Comparison of ENCODE assay signal across 9 cellular contexts in genomic region chr2:26355038-26355995, GRCh38. TPM values are rescaled to one million over a fixed set of nuclear protein-coding genes. Genes with fewer than 3 reads are reported as not detected.
DNase-seq lines count a peak whose midpoint lies in the region; TF ChIP-seq lines count a peak whose summit lies in the region.
"Had no signal": no experiment of that assay in that cellular context is flagged by ENCODE, and none has a peak within 500 bp of the region (broad histone marks: within the 10 kb centered on the region; RNA-seq: fewer than 3 reads in every experiment).

No MANE protein-coding gene starts in this region.

- H3K27me3 Mint-ChIP-seq in activated naive CD4-positive, alpha-beta T cell treated with anti-CD3 and anti-CD28 coated beads, Interleukin-2, amount 50 U/mL, for 24 hours = no peaks in the 10 kb centered on the region
- no peaks in the 10 kb centered on the region for H3K27me3 Mint-ChIP-seq in activated naive CD4-positive, alpha-beta T cell treated with anti-CD3 and anti-CD28 coated beads for 36 hours (ENCODE audit: low read depth)
- no peaks in the 10 kb centered on the region for H3K27me3 Mint-ChIP-seq in CD14-positive monocyte (ENCODE audit: low read depth in 3 of 3)

- H3K79me2 ChIP-seq in fibroblast of lung (ENCODE audit: control insufficient read depth, insufficient read depth, low read length) = peaks cover 46% of the 10 kb centered on the region

- peaks cover 12% of the 10 kb centered on the region for H3K36me3 Mint-ChIP-seq in activated naive CD4-positive, alpha-beta T cell treated with anti-CD3 and anti-CD28 coated beads, Interleukin-2, amount 50 U/mL, for 24 hours
- H3K36me3 Mint-ChIP-seq in activated naive CD4-positive, alpha-beta T cell treated with anti-CD3 and anti-CD28 coated beads for 36 hours (ENCODE audit: low read depth) = peaks cover 16% of the 10 kb centered on the region
- H3K36me3 Mint-ChIP-seq in CD14-positive monocyte = peaks cover 11 to 18% of the 10 kb centered on the region in 2 donors

- peak overlapping the region; percentile 23 for H3K4me3 Mint-ChIP-seq in activated naive CD4-positive, alpha-beta T cell treated with anti-CD3 and anti-CD28 coated beads, Interleukin-2, amount 50 U/mL, for 24 hours
- no peak overlapping the region for H3K4me3 Mint-ChIP-seq in activated naive CD4-positive, alpha-beta T cell treated with anti-CD3 and anti-CD28 coated beads for 36 hours
- no peak overlapping the region for H3K4me3 Mint-ChIP-seq in CD14-positive monocyte

- H3K4me1 Mint-ChIP-seq in activated naive CD4-positive, alpha-beta T cell treated with anti-CD3 and anti-CD28 coated beads, Interleukin-2, amount 50 U/mL, for 24 hours = peaks cover 84% of the 10 kb centered on the region
- H3K4me1 Mint-ChIP-seq in activated naive CD4-positive, alpha-beta T cell treated with anti-CD3 and anti-CD28 coated beads for 36 hours (ENCODE audit: low read depth) = peaks cover 62% of the 10 kb centered on the region
- peaks cover 3% of the 10 kb centered on the region for H3K4me1 Mint-ChIP-seq in CD14-positive monocyte

- peak overlapping the region; percentile 73 for H3K27ac Mint-ChIP-seq in activated naive CD4-positive, alpha-beta T cell treated with anti-CD3 and anti-CD28 coated beads, Interleukin-2, amount 50 U/mL, for 24 hours
- H3K27ac Mint-ChIP-seq in activated naive CD4-positive, alpha-beta T cell treated with anti-CD3 and anti-CD28 coated beads for 36 hours = no peak overlapping the region
- H3K27ac Mint-ChIP-seq in CD14-positive monocyte = peak overlapping the region in 1 of 7 donors; percentile 12

- TF ChIP-seq CTCF in fibroblast of lung (conservative IDR thresholded peaks at IDR 0.05 in 1 of 2, IDR thresholded peaks at IDR 0.05 in 1 of 2; ENCODE audit: low read depth in 1 of 2, low read length in 2 of 2) = no peak
- TF ChIP-seq CTCF in CD14-positive monocyte (IDR thresholded peaks at IDR 0.05) = no peak

- H4K20me1 ChIP-seq in fibroblast of lung (ENCODE audit: control insufficient read depth, extremely low read depth, insufficient read depth, low read length) = no peaks in the 10 kb centered on the region

- DNase-seq in activated naive CD4-positive, alpha-beta T cell treated with anti-CD3 and anti-CD28 coated beads for 36 hours = no peak
- DNase-seq in fibroblast of lung (ENCODE audit: low read depth in 2 of 2) (peak; percentile 94 to 99), superior temporal gyrus (ENCODE audit: extremely low spot score) (peak; percentile 55), CD14-positive monocyte (ENCODE audit: low spot score) (no peak), NCI-H2081 (lab: John Stamatoyannopoulos, UW) (no peak), C1 segment of cervical spinal cord (lab: John Stamatoyannopoulos, UW) (no peak)
- DNase-seq: activated CD4-positive, alpha-beta T cell treated with anti-CD3 and anti-CD28 coated beads, Interleukin-2, amount 50 U/mL, for 1 hour had no signal

- CTCF ChIA-PET in activated naive CD4-positive, alpha-beta T cell treated with anti-CD3 and anti-CD28 coated beads for 36 hours (lab: Charles Lee) = interaction anchor here (1.3 kb wide), 1 partner anchor 10 kb away, joined by 3 read pairs; the partner anchor contains the start of gene SELENOI

- intact Hi-C loops in activated naive CD4-positive, alpha-beta T cell treated with anti-CD3 and anti-CD28 coated beads for 36 hours (cut with micrococcal nuclease) = loop anchor here (5.0 kb wide), 1 partner anchor 37 kb away; no protein-coding TSS in a partner anchor
- intact Hi-C loops in CD14-positive monocyte (cut with micrococcal nuclease) = no loop called here

- H3K4me3 ChIP-seq in fibroblast of lung (replicated peaks in 1 of 4; ENCODE audit: control extremely low read depth in 1 of 4, insufficient read depth in 1 of 4, low read depth in 3 of 4, low read length in 4 of 4) = no peak overlapping the region

- no peak overlapping the region for H3K9ac ChIP-seq in fibroblast of lung (ENCODE audit: insufficient read depth, low read length)

- H3K4me2 ChIP-seq in fibroblast of lung (ENCODE audit: extremely low read depth, insufficient read depth, low read length) = peak overlapping the region; percentile 56

- no peaks in the 10 kb centered on the region for H3K36me3 ChIP-seq in fibroblast of lung (ENCODE audit: control insufficient read depth, insufficient read depth, low read length)

- H3K9me3 Mint-ChIP-seq in activated naive CD4-positive, alpha-beta T cell treated with anti-CD3 and anti-CD28 coated beads, Interleukin-2, amount 50 U/mL, for 24 hours = no peaks in the 10 kb centered on the region
- H3K9me3 Mint-ChIP-seq in activated naive CD4-positive, alpha-beta T cell treated with anti-CD3 and anti-CD28 coated beads for 36 hours = no peaks in the 10 kb centered on the region
- H3K9me3 Mint-ChIP-seq in CD14-positive monocyte = no peaks in the 10 kb centered on the region

- no peaks in the 10 kb centered on the region for H3K27me3 ChIP-seq in fibroblast of lung (ENCODE audit: control insufficient read depth, insufficient read depth, low read length)

- H3K27ac ChIP-seq in fibroblast of lung (ENCODE audit: insufficient read depth, low read length) = no peak overlapping the region

- peaks cover 2% of the 10 kb centered on the region for H3K4me1 ChIP-seq in fibroblast of lung (ENCODE audit: control insufficient read depth, extremely low read depth, insufficient read depth, low read length)

- H2AFZ ChIP-seq in fibroblast of lung (ENCODE audit: low read length) = no peak overlapping the region

- no peaks in the 10 kb centered on the region for H3K9me3 ChIP-seq in fibroblast of lung (ENCODE audit: control insufficient read depth, insufficient read depth, low read depth, low read length)

TF ChIP-seq in PFSK-1, 5 proteins besides CTCF, POLR2A, EP300 and RAD21:
- TF ChIP-seq FOXP2 (optimal IDR thresholded peaks at IDR 0.05; ENCODE audit: borderline replicate concordance, extremely low read depth, extremely low read length, insufficient read depth) (no peak), SIN3A (IDR thresholded peaks at IDR 0.05; ENCODE audit: borderline replicate concordance, insufficient read depth, low read length) (peak; percentile 55; the same call in 1 of the 2 replicates), POLR2AphosphoS5 (IDR thresholded peaks at IDR 0.05; ENCODE audit: low read depth, low read length) (no peak), TAF1 (IDR thresholded peaks at IDR 0.05; ENCODE audit: borderline replicate concordance, insufficient read depth, low read length) (no peak), REST (IDR thresholded peaks at IDR 0.05; ENCODE audit: insufficient read depth in 1 of 2, low read depth in 2 of 2, low read length in 2 of 2) (no peak)

RNA-seq across cellular contexts. Expression of gene ADGRF3, which starts 8.7 kb away (rescaled TPM):
- total RNA-seq in activated naive CD4-positive, alpha-beta T cell treated with anti-CD3 and anti-CD28 coated beads for 36 hours = 1 to 10 TPM; 2.7 to 3.0 TPM
- 0.94 TPM for polyA plus RNA-seq in PFSK-1 (2012; ENCODE audit: insufficient read length, low read depth)
- total RNA-seq in fibroblast of lung = under 0.01 TPM in 1 of 2 replicates, not detected in the other
- polyA plus RNA-seq in fibroblast of lung (0.06 and 0.24 TPM in 2 replicates), CD14-positive monocyte (not detected)
- polyA plus RNA-seq in fibroblast of lung (2012) = 0.05 and 0.07 TPM in 2 replicates
- not detected in 2 replicates for polyA minus RNA-seq in fibroblast of lung (ENCODE audit: low replicate concordance)

RNA-seq across cellular contexts. Expression of gene SELENOI, which starts 9.4 kb away (rescaled TPM):
- 10 to 100 TPM; 20.0 to 22.9 TPM for total RNA-seq in activated naive CD4-positive, alpha-beta T cell treated with anti-CD3 and anti-CD28 coated beads for 36 hours
- polyA plus RNA-seq in PFSK-1 (2012; ENCODE audit: insufficient read length, low read depth) = 6.2 TPM
- 13.1 and 18.8 TPM in 2 replicates for total RNA-seq in fibroblast of lung
- 10.1 and 11.9 TPM in 2 replicates for polyA plus RNA-seq in fibroblast of lung
- 7.4 and 8.7 TPM in 2 replicates for polyA plus RNA-seq in fibroblast of lung (2012)
- 18.8 and 19.8 TPM in 2 replicates for polyA minus RNA-seq in fibroblast of lung (ENCODE audit: low replicate concordance)
- polyA plus RNA-seq in CD14-positive monocyte = 1 to 10 TPM; 2.3 to 2.5 TPM

RNA-seq across cellular contexts. Expression of gene DRC1, which starts 46.4 kb away (rescaled TPM):
- not detected for total RNA-seq in activated naive CD4-positive, alpha-beta T cell treated with anti-CD3 and anti-CD28 coated beads for 36 hours
- polyA plus RNA-seq in PFSK-1 (2012; ENCODE audit: insufficient read length, low read depth) = not detected
- total RNA-seq in fibroblast of lung = under 0.01 and 0.26 TPM in 2 replicates
- polyA plus RNA-seq in fibroblast of lung = 0.10 and 0.14 TPM in 2 replicates
- not detected in 2 replicates for polyA plus RNA-seq in fibroblast of lung (2012)
- not detected in 2 replicates for polyA minus RNA-seq in fibroblast of lung (ENCODE audit: low replicate concordance)
- polyA plus RNA-seq in CD14-positive monocyte = not detected

Comparison
In these comparisons a context has a peak if more than half of its experiments do, and no peak if none do; other contexts are left out.
1. DNase-seq: peak in fibroblast of lung (2 of 2) and superior temporal gyrus (single experiment); none in activated naive CD4-positive, alpha-beta T cell treated with anti-CD3 and anti-CD28 coated beads for 36 hours (single experiment), CD14-positive monocyte (single experiment), NCI-H2081 (0 of 2) and C1 segment of cervical spinal cord (0 of 14).